Comparison of ENCODE assay signal across 1 cellular context in the genomic region with DNA sequence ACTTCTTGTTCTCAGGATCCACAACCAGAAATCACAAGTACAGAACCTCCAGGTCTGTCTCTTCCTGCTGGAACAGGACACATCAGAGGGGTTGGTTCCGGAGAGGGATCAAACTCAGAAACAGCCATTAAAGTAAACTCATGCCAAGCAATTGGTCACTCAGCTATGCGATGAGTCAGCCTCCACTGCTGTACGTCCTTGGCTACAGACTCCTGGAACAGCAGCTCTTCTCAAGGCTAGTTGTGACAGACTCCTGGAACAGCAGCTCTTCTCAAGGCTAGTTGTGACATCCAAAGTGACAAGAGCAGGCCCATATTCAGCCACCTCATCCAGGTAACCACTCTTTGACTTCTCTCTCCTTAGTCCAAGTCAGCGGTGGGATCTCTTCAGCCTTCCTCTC.
TF ChIP-seq lines count a peak whose summit lies in the region.

A gene with protein sequence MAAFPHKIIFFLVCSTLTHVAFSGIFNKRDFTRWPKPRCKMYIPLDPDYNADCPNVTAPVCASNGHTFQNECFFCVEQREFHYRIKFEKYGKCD (plus strand): TSS at position 239 of the 400 bp plus-strand sequence. CDS start 1,279 bp downstream, outside the sequence.

TF ChIP-seq in HCT116, 20 proteins besides CTCF, POLR2A, EP300 and RAD21 (continued from another document):
- TF ChIP-seq, protein P1, sequence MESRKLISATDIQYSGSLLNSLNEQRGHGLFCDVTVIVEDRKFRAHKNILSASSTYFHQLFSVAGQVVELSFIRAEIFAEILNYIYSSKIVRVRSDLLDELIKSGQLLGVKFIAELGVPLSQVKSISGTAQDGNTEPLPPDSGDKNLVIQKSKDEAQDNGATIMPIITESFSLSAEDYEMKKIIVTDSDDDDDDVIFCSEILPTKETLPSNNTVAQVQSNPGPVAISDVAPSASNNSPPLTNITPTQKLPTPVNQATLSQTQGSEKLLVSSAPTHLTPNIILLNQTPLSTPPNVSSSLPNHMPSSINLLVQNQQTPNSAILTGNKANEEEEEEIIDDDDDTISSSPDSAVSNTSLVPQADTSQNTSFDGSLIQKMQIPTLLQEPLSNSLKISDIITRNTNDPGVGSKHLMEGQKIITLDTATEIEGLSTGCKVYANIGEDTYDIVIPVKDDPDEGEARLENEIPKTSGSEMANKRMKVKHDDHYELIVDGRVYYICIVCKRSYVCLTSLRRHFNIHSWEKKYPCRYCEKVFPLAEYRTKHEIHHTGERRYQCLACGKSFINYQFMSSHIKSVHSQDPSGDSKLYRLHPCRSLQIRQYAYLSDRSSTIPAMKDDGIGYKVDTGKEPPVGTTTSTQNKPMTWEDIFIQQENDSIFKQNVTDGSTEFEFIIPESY (IDR thresholded peaks at IDR 0.05; ENCODE audit: extremely low read depth, insufficient replicate concordance, low read length) = no peak
- peak; percentile 44; the same call in 1 of the 2 replicates for TF ChIP-seq CBX3 (IDR thresholded peaks at IDR 0.05; ENCODE audit: low read depth)
- no peak for TF ChIP-seq SRF (IDR thresholded peaks at IDR 0.05; ENCODE audit: low read depth)
- TF ChIP-seq EGR1 (IDR thresholded peaks at IDR 0.05; ENCODE audit: low read depth) = no peak
- TF ChIP-seq SP1 (IDR thresholded peaks at IDR 0.05; ENCODE audit: low read depth) = no peak
- no peak for TF ChIP-seq ZNF274 (IDR thresholded peaks at IDR 0.05; ENCODE audit: low read depth, low read length)
- no peak for TF ChIP-seq CEBPB (IDR thresholded peaks at IDR 0.05; ENCODE audit: low read depth)
- TF ChIP-seq, protein P2, sequence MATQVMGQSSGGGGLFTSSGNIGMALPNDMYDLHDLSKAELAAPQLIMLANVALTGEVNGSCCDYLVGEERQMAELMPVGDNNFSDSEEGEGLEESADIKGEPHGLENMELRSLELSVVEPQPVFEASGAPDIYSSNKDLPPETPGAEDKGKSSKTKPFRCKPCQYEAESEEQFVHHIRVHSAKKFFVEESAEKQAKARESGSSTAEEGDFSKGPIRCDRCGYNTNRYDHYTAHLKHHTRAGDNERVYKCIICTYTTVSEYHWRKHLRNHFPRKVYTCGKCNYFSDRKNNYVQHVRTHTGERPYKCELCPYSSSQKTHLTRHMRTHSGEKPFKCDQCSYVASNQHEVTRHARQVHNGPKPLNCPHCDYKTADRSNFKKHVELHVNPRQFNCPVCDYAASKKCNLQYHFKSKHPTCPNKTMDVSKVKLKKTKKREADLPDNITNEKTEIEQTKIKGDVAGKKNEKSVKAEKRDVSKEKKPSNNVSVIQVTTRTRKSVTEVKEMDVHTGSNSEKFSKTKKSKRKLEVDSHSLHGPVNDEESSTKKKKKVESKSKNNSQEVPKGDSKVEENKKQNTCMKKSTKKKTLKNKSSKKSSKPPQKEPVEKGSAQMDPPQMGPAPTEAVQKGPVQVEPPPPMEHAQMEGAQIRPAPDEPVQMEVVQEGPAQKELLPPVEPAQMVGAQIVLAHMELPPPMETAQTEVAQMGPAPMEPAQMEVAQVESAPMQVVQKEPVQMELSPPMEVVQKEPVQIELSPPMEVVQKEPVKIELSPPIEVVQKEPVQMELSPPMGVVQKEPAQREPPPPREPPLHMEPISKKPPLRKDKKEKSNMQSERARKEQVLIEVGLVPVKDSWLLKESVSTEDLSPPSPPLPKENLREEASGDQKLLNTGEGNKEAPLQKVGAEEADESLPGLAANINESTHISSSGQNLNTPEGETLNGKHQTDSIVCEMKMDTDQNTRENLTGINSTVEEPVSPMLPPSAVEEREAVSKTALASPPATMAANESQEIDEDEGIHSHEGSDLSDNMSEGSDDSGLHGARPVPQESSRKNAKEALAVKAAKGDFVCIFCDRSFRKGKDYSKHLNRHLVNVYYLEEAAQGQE (IDR thresholded peaks at IDR 0.05; ENCODE audit: low read depth) = no peak
- no peak for TF ChIP-seq ZFX (IDR thresholded peaks at IDR 0.05)
- TF ChIP-seq, protein P3, sequence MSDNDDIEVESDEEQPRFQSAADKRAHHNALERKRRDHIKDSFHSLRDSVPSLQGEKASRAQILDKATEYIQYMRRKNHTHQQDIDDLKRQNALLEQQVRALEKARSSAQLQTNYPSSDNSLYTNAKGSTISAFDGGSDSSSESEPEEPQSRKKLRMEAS (IDR thresholded peaks at IDR 0.05) = no peak
